Comparison of ENCODE assay signal across 14 cellular contexts in the genomic region with DNA sequence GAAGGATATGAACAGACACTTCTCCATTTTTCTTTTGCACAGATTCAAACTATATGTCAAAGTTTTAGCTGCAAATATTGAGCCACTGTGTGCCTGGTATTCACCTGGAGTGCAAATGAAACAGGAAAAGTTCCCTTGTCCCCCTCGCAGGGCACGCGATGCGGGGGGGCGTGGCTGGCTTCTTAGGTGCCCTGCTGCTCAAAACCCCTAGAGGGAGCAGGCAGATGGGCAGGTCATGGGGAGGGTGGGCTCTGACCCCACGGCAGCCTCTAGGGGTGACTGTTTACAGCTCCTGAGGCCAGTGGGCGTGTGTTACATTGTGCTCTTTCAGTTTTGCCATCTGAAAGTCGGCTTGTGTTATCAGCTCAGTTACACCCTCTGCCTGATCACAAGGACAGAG.
DNase-seq lines count a peak whose midpoint lies in the region; ATAC-seq and TF ChIP-seq lines count a peak whose summit lies in the region.
"Had no signal": no experiment of that assay in that cellular context is flagged by ENCODE, and none has a peak within 500 bp of the region (broad histone marks: within the 10 kb centered on the region; RNA-seq: fewer than 3 reads in every experiment).

No MANE protein-coding gene starts in this region.

- no peak overlapping the region for H3K56ac ChIP-seq in H9 (ENCODE audit: insufficient read length, low read depth, low read length)

- H2BK15ac ChIP-seq in H9 (ENCODE audit: low read depth, low read length) = no peak overlapping the region

- no peak overlapping the region for H3K9ac ChIP-seq in H9 (ENCODE audit: extremely low read depth, insufficient read length, low read length)

- no peak overlapping the region for H3K14ac ChIP-seq in H9 (ENCODE audit: insufficient read depth, low read length)

- H3K36me3 ChIP-seq in ovary = no peaks in the 10 kb centered on the region
- H3K36me3 ChIP-seq: MG63, Peyer's patch, prostate gland had no signal

- H2AFZ ChIP-seq in H9 (ENCODE audit: low read length) = no peak overlapping the region

- no peak for TF ChIP-seq EP300 in ovary (IDR thresholded peaks at IDR 0.05)

- ATAC-seq in SK-N-SH treated with all-trans-retinoic acid at 6 μM for 48 hours = peak; percentile 49; the same call in 2 of the 3 replicates
- ATAC-seq in HG02884 (IDR thresholded peaks at IDR 0.05; ENCODE audit: unreplicated experiment) = no peak
- no peak for ATAC-seq in effector memory CD8-positive, alpha-beta T cell (replicated peaks)
- ATAC-seq in GM18867 (IDR thresholded peaks at IDR 0.05; ENCODE audit: unreplicated experiment) = no peak
- ATAC-seq: mucosa of descending colon had no signal

- no peaks in the 10 kb centered on the region for H3K79me2 ChIP-seq in H9 (ENCODE audit: insufficient read depth, low read length)

- H3K9me3 Mint-ChIP-seq in H9 = no peaks in the 10 kb centered on the region; a peak in 1 of 5 replicates
- H3K9me3 Mint-ChIP-seq in effector memory CD8-positive, alpha-beta T cell = peaks cover 0 to 2% of the 10 kb centered on the region in 2 donors

- intact Hi-C loops in ovary (cut with DNase I) = no loop called here

- H2BK120ac ChIP-seq in H9 (ENCODE audit: low read depth, low read length, poor library complexity, severe bottlenecking) = no peak overlapping the region

- H3K27me3 ChIP-seq in H9 (ENCODE audit: insufficient read depth, low read length) (no peaks in the 10 kb centered on the region), ovary (no peaks in the 10 kb centered on the region)
- H3K27me3 ChIP-seq: MG63, Peyer's patch had no signal

- WGBS in H9 (ENCODE audit: extremely low coverage, insufficient read length, low lambda C conversion rate) = no CpG with 5 or more reads among the region's 8 CpGs
- 77 to 85% (median 84%) methylated on average over 8 of the region's 8 CpGs for WGBS in ovary, 3 donors

- H3K4me1 ChIP-seq in H9 (ENCODE audit: insufficient read depth, low read length) = no peaks in the 10 kb centered on the region
- no peaks in the 10 kb centered on the region for H3K4me1 ChIP-seq in ovary (ENCODE audit: insufficient read depth)
- H3K4me1 ChIP-seq: Peyer's patch, prostate gland had no signal

- H3K9me3 ChIP-seq in H9 (ENCODE audit: control insufficient read depth, low read depth, low read length) (no peaks in the 10 kb centered on the region), ovary (no peaks in the 10 kb centered on the region)
- H3K9me3 ChIP-seq: MG63, mucosa of descending colon, Peyer's patch, prostate gland had no signal

- no peak overlapping the region for H3K18ac ChIP-seq in H9 (ENCODE audit: insufficient read length, low read depth, low read length)

- H4K91ac ChIP-seq in H9 (ENCODE audit: insufficient read length, low read depth, low read length) = no peak overlapping the region

- H4K8ac ChIP-seq in H9 (replicated peaks; ENCODE audit: insufficient read length, low read depth, low read length) = no peak overlapping the region

- H3T11ph ChIP-seq in H9 (ENCODE audit: low read length) = no peak overlapping the region

- H4K5ac ChIP-seq in H9 (ENCODE audit: insufficient read length, low read depth, low read length) = no peak overlapping the region

- DNase-seq in H9 (peak; percentile 86), iPS-NIHi11 (ENCODE audit: low spot score) (peak; percentile 53), ovary (no peak)
- no peak for DNase-seq in effector memory CD8-positive, alpha-beta T cell
- DNase-seq: activated CD4-positive, alpha-beta T cell treated with anti-CD3 and anti-CD28 coated beads, Interleukin-2, amount 50 U/mL, for 1 hour; MG63; NCI-H2171; Peyer's patch had no signal

- H3K4me2 ChIP-seq in H9 (ENCODE audit: insufficient read depth, insufficient read length, low read length) = no peak overlapping the region

- no peak overlapping the region for H2BK12ac ChIP-seq in H9 (ENCODE audit: insufficient read length, low read depth, low read length)

- H3K27me3 Mint-ChIP-seq in H9 (ENCODE audit: low read depth) = no peaks in the 10 kb centered on the region
- no peaks in the 10 kb centered on the region for H3K27me3 Mint-ChIP-seq in effector memory CD8-positive, alpha-beta T cell

- no peaks in the 10 kb centered on the region for H3K23me2 ChIP-seq in H9 (ENCODE audit: insufficient read length, low read depth, low read length, poor library complexity, severe bottlenecking)

- no peaks in the 10 kb centered on the region for H4K20me1 ChIP-seq in H9 (ENCODE audit: control insufficient read depth, insufficient read depth, insufficient read length)

- H3K36me3 Mint-ChIP-seq in H9 (ENCODE audit: insufficient read depth in 1 of 3, low read depth in 3 of 3) = no peaks in the 10 kb centered on the region
- peaks cover 4% of the 10 kb centered on the region for H3K36me3 Mint-ChIP-seq in effector memory CD8-positive, alpha-beta T cell (ENCODE audit: insufficient read depth)

- no peak overlapping the region for H3K27ac Mint-ChIP-seq in H9
- no peak overlapping the region for H3K27ac Mint-ChIP-seq in effector memory CD8-positive, alpha-beta T cell

- H2BK5ac ChIP-seq in H9 (ENCODE audit: insufficient read length, low read length) = no peak overlapping the region

- no peak overlapping the region for H3K4ac ChIP-seq in H9 (ENCODE audit: low read depth, low read length)

- TF ChIP-seq CTCF in C4-2B (conservative IDR thresholded peaks at IDR 0.05) (peak; percentile 34), H9 (conservative IDR thresholded peaks at IDR 0.05) (peak; percentile 72), ovary (IDR thresholded peaks at IDR 0.05) (no peak)

- TF ChIP-seq POLR2A in ovary (IDR thresholded peaks at IDR 0.05) = no peak

- H2BK20ac ChIP-seq in H9 (ENCODE audit: low read depth, low read length, poor library complexity, severe bottlenecking) = no peak overlapping the region

- no peaks in the 10 kb centered on the region for H3K79me1 ChIP-seq in H9 (ENCODE audit: insufficient read depth, low read depth, low read length, poor library complexity, severe bottlenecking)

- H3K27ac ChIP-seq in C4-2B = no peak overlapping the region
- H3K27ac ChIP-seq in H9 (ENCODE audit: insufficient read length, low read depth, low read length) = no peak overlapping the region
- no peak overlapping the region for H3K27ac ChIP-seq in ovary
- H3K27ac ChIP-seq: Peyer's patch, prostate gland had no signal

- H3K4me3 Mint-ChIP-seq in H9 = no peak overlapping the region
- no peak overlapping the region for H3K4me3 Mint-ChIP-seq in effector memory CD8-positive, alpha-beta T cell

- H3K23ac ChIP-seq in H9 (ENCODE audit: insufficient read length, low read depth, low read length) = no peak overlapping the region

- H2AK5ac ChIP-seq in H9 (ENCODE audit: insufficient read length, low read length) = no peak overlapping the region

- H3K4me1 Mint-ChIP-seq in H9 = peaks cover 3 to 6% of the 10 kb centered on the region in 2 experiments; a peak in 3 of 4 replicates
- H3K4me1 Mint-ChIP-seq in effector memory CD8-positive, alpha-beta T cell (ENCODE audit: low read depth in 2 of 2) = peaks cover 0 to 3% of the 10 kb centered on the region in 2 donors

- no peak overlapping the region for H3K4me3 ChIP-seq in ovary
- H3K4me3 ChIP-seq: MG63, mucosa of descending colon, Peyer's patch, prostate gland had no signal

TF ChIP-seq in SK-N-SH treated with all-trans-retinoic acid at 6 μM for 48 hours, 23 proteins besides CTCF, POLR2A, EP300 and RAD21:
- no peak for TF ChIP-seq ZFP30 (CRISPR knock-in tag; IDR thresholded peaks at IDR 0.05)
- TF ChIP-seq ZNF8 (CRISPR knock-in tag; IDR thresholded peaks at IDR 0.05) = no peak
- TF ChIP-seq RARB (CRISPR knock-in tag; IDR thresholded peaks at IDR 0.05) = no peak
- no peak for TF ChIP-seq BACH2 (CRISPR knock-in tag; IDR thresholded peaks at IDR 0.05; ENCODE audit: borderline replicate concordance)
- no peak for TF ChIP-seq ZC3H10 (CRISPR knock-in tag; IDR thresholded peaks at IDR 0.05)
- no peak for TF ChIP-seq ESRRG (CRISPR knock-in tag; IDR thresholded peaks at IDR 0.05)
- no peak for TF ChIP-seq TSHZ2 (CRISPR knock-in tag; IDR thresholded peaks at IDR 0.05)
- TF ChIP-seq TCF4 (CRISPR knock-in tag; IDR thresholded peaks at IDR 0.05; ENCODE audit: borderline replicate concordance) = no peak
- TF ChIP-seq, protein P1, sequence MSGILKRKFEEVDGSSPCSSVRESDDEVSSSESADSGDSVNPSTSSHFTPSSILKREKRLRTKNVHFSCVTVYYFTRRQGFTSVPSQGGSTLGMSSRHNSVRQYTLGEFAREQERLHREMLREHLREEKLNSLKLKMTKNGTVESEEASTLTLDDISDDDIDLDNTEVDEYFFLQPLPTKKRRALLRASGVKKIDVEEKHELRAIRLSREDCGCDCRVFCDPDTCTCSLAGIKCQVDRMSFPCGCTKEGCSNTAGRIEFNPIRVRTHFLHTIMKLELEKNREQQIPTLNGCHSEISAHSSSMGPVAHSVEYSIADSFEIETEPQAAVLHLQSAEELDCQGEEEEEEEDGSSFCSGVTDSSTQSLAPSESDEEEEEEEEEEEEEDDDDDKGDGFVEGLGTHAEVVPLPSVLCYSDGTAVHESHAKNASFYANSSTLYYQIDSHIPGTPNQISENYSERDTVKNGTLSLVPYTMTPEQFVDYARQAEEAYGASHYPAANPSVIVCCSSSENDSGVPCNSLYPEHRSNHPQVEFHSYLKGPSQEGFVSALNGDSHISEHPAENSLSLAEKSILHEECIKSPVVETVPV (CRISPR knock-in tag; IDR thresholded peaks at IDR 0.05) = no peak

Comparison
In these comparisons a context has a peak if more than half of its experiments do, and no peak if none do; other contexts are left out.
1. CTCF ChIP-seq: peak in C4-2B (single experiment) and H9 (single experiment); none in ovary (0 of 3).
2. DNase-seq: peak in H9 (single experiment) and iPS-NIHi11 (single experiment); none in effector memory CD8-positive, alpha-beta T cell (0 of 3) and ovary (0 of 5).